In the genomic region with DNA sequence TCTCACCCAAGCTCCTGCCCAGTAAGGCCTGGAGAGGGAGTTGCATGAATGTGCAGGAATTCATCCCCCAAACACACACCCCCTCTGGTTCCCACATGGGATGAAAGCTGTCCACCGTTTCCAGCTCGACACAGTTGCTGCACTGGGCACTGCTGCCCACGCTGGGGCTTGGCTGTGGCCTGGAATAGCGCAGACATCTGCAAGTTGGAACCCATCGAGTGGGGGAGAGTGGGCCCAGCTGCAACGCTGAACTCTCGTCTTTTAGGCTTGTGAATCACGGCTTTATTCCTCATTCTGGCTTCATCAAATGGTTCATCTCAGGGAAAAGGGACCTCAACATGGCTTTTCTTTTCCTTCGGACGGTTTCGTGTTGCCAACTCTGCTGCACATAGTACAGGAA, we compare ENCODE assay signal across 13 cellular contexts.
"Had no signal": no experiment of that assay in that cellular context is flagged by ENCODE, and none has a peak within 500 bp of the region (broad histone marks: within the 10 kb centered on the region; RNA-seq: fewer than 3 reads in every experiment).

No MANE protein-coding gene starts in this region.

- H3K36me3 ChIP-seq: gastrocnemius medialis had no signal

- ATAC-seq: activated naive CD4-positive, alpha-beta T cell treated with anti-CD3 and anti-CD28 coated beads, Interleukin-2, amount 50 U/mL, for 72 hours; gastrocnemius medialis; natural killer cell treated with Interleukin-12 subunit alpha and Interleukin-12 subunit beta and Interleukin-15 and Interleukin-18, amount 100 ng/mL, for 72 hours; stimulated activated effector memory CD8-positive, alpha-beta T cell treated with anti-CD3 and anti-CD28 coated beads, Interleukin-12 subunit alpha, Interleukin-12 subunit beta, amount 100 ng/mL, for 72 hours had no signal

- DNase-seq: activated CD4-positive, CD25-positive, alpha-beta regulatory T cell; activated T-cell treated with anti-CD3 and anti-CD28 coated beads, Interleukin-2, amount 50 U/mL, for 1 hour; effector CD4-positive, alpha-beta T cell; gastrocnemius medialis; retina; SIG-M5; small intestine; T-helper 2 cell; trophoblast cell had no signal

- H3K4me3 ChIP-seq: gastrocnemius medialis, lung had no signal

- H3K27me3 ChIP-seq: gastrocnemius medialis had no signal

- H3K27ac ChIP-seq: gastrocnemius medialis had no signal

- H3K9me3 ChIP-seq: gastrocnemius medialis had no signal

- H3K4me1 ChIP-seq: gastrocnemius medialis had no signal
